In genomic region chr11:78574386-78575381, GRCh38 we compare ENCODE assay signal across 8 cellular contexts. TPM values are rescaled to one million over a fixed set of nuclear protein-coding genes. Genes with fewer than 3 reads are reported as not detected.
DNase-seq lines count a peak whose midpoint lies in the region; ATAC-seq and TF ChIP-seq lines count a peak whose summit lies in the region.

Gene NARS2 (minus strand): TSS chr11:78574864. CDS start chr11:78574488, 376 bp downstream.

- peak within 1 kb of the TSS; percentile 95 for H3K27ac Mint-ChIP-seq in activated CD8-positive, alpha-beta memory T cell treated with anti-CD3 and anti-CD28 coated beads, Interleukin-2, amount 10 ng/mL, durations not matched to agents 7 days and 5 days
- peak within 1 kb of the TSS; percentile 99 for H3K27ac Mint-ChIP-seq in endodermal cell

- H3K4ac ChIP-seq in mesendoderm (ENCODE audit: low read depth, low read length), result peak within 1 kb of the TSS; percentile 84

- peak within 1 kb of the TSS; percentile 92 for H3K56ac ChIP-seq in mesendoderm (ENCODE audit: low read length)

- no peak within 1 kb of the TSS for H4K8ac ChIP-seq in mesendoderm (ENCODE audit: low read depth, low read length)

- H3K9ac ChIP-seq in NT2/D1 (ENCODE audit: insufficient read length, low read depth), result peak within 1 kb of the TSS; percentile 89
- peak within 1 kb of the TSS; percentile 88 for H3K9ac ChIP-seq in endodermal cell (ENCODE audit: extremely low read depth, low read length, poor library complexity, severe bottlenecking)
- peak within 1 kb of the TSS; percentile 86 for H3K9ac ChIP-seq in mesendoderm (ENCODE audit: low read length)

- peaks cover 5% of the 10 kb centered on the region for H3K27me3 Mint-ChIP-seq in activated CD8-positive, alpha-beta memory T cell treated with anti-CD3 and anti-CD28 coated beads, Interleukin-2, amount 10 ng/mL, durations not matched to agents 7 days and 5 days
- H3K27me3 Mint-ChIP-seq in endodermal cell (ENCODE audit: insufficient read depth), result no peaks in the 10 kb centered on the region

- no peak for TF ChIP-seq CTCF in endodermal cell (conservative IDR thresholded peaks at IDR 0.05)

- H3K36me3 Mint-ChIP-seq in activated CD8-positive, alpha-beta memory T cell treated with anti-CD3 and anti-CD28 coated beads, Interleukin-2, amount 10 ng/mL, durations not matched to agents 7 days and 5 days, result peaks cover 15% of the 10 kb centered on the region
- peaks cover 31% of the 10 kb centered on the region for H3K36me3 Mint-ChIP-seq in endodermal cell (ENCODE audit: low read depth)

- no peak within 1 kb of the TSS for H2BK15ac ChIP-seq in mesendoderm (replicated peaks; ENCODE audit: low read depth)

- CTCF ChIA-PET in activated CD8-positive, alpha-beta memory T cell treated with anti-CD3 and anti-CD28 coated beads, Interleukin-2, amount 10 ng/mL, durations not matched to agents 7 days and 5 days (lab: Charles Lee), result interaction anchor here (0.8 to 3.2 kb wide), 11 partner anchors 10 to 496 kb away, joined by 3 to 36 read pairs (median 4); partner anchors contain the start of genes ALG8 and GAB2

- ATAC-seq in GM21381 (IDR thresholded peaks at IDR 0.05; ENCODE audit: unreplicated experiment), result peak; percentile 96
- ATAC-seq in activated CD8-positive, alpha-beta memory T cell treated with anti-CD3 and anti-CD28 coated beads, Interleukin-2, amount 10 ng/mL, durations not matched to agents 7 days and 5 days, result peak; percentile 98

- WGBS in endodermal cell (ENCODE audit: insufficient coverage in 1 of 2, insufficient read length in 1 of 2), 2 experiments, result 0% methylated on average over 15 to 60 of the region's 60 CpGs
- WGBS in mesendoderm (ENCODE audit: extremely low coverage, insufficient coverage, low lambda C conversion rate), result no CpG with 5 or more reads among the region's 60 CpGs

- H4K5ac ChIP-seq in mesendoderm (ENCODE audit: low read length), result no peak within 1 kb of the TSS

- peak within 1 kb of the TSS; percentile 98 for H3K4me3 Mint-ChIP-seq in activated CD8-positive, alpha-beta memory T cell treated with anti-CD3 and anti-CD28 coated beads, Interleukin-2, amount 10 ng/mL, durations not matched to agents 7 days and 5 days
- peak within 1 kb of the TSS; percentile 98 for H3K4me3 Mint-ChIP-seq in endodermal cell

- DNase-seq in COR-L47 (lab: John Stamatoyannopoulos, UW), result peak; percentile 96
- DNase-seq in HUDEP-2 (lab: John Stamatoyannopoulos, UW; ENCODE audit: unreplicated experiment in 76 of 76), result peak in 75 of 76 experiments; percentile 41 to 98 (median 92)
- peak; percentile 96 for DNase-seq in NT2/D1 (ENCODE audit: low read depth, low spot score)
- DNase-seq in activated CD8-positive, alpha-beta memory T cell treated with anti-CD3 and anti-CD28 coated beads, Interleukin-2, amount 10 ng/mL, durations not matched to agents 7 days and 5 days, result peak; percentile 99
- peak; percentile 99 for DNase-seq in endodermal cell
- DNase-seq in mesendoderm, result peak; percentile 99
- peak; percentile 98 for DNase-seq in stimulated activated CD8-positive, alpha-beta memory T cell treated with anti-CD3 and anti-CD28 coated beads, Interleukin-15, amount 100 ng/mL, for 1 hour (ENCODE audit: low read depth)

- no peaks in the 10 kb centered on the region for H3K4me1 ChIP-seq in NT2/D1 (ENCODE audit: insufficient read depth, insufficient read length)
- no peaks in the 10 kb centered on the region for H3K4me1 ChIP-seq in endodermal cell (ENCODE audit: control insufficient read depth, insufficient read depth, low read length)
- no peaks in the 10 kb centered on the region for H3K4me1 ChIP-seq in mesendoderm (ENCODE audit: control insufficient read depth, low read depth, low read length)

- H3K9me3 ChIP-seq in NT2/D1 (ENCODE audit: insufficient read depth, low read length), result no peaks in the 10 kb centered on the region
- no peaks in the 10 kb centered on the region for H3K9me3 ChIP-seq in endodermal cell (ENCODE audit: control insufficient read depth, low read length)

- peak within 1 kb of the TSS; percentile 48 for H2BK5ac ChIP-seq in mesendoderm (ENCODE audit: low read length)

- peak within 1 kb of the TSS; percentile 75 for H3K4me3 ChIP-seq in NT2/D1 (ENCODE audit: insufficient read length, low read depth)
- peak within 1 kb of the TSS; percentile 93 for H3K4me3 ChIP-seq in endodermal cell (ENCODE audit: low read length)
- peak within 1 kb of the TSS; percentile 81 for H3K4me3 ChIP-seq in mesendoderm (ENCODE audit: low read length)

- H3K27ac ChIP-seq in endodermal cell (ENCODE audit: low read depth, low read length), result peak within 1 kb of the TSS; percentile 83
- H3K27ac ChIP-seq in mesendoderm (ENCODE audit: low read depth, low read length), result peak within 1 kb of the TSS; percentile 13

- H2BK120ac ChIP-seq in mesendoderm (ENCODE audit: low read depth, low read length), result no peak within 1 kb of the TSS

- peaks cover 24% of the 10 kb centered on the region for H3K4me1 Mint-ChIP-seq in activated CD8-positive, alpha-beta memory T cell treated with anti-CD3 and anti-CD28 coated beads, Interleukin-2, amount 10 ng/mL, durations not matched to agents 7 days and 5 days
- H3K4me1 Mint-ChIP-seq in endodermal cell, result peaks cover 33% of the 10 kb centered on the region

- H3K23ac ChIP-seq in mesendoderm (ENCODE audit: low read length), result no peak within 1 kb of the TSS

- H3K79me2 ChIP-seq in mesendoderm (ENCODE audit: control insufficient read depth, insufficient read depth, low read length), result peaks cover 15% of the 10 kb centered on the region

- H3K27me3 ChIP-seq in NT2/D1 (ENCODE audit: insufficient read depth, insufficient read length) (no peaks in the 10 kb centered on the region), endodermal cell (ENCODE audit: control insufficient read depth, insufficient read depth, low read length, poor library complexity, severe bottlenecking) (no peaks in the 10 kb centered on the region), mesendoderm (ENCODE audit: insufficient read depth, low read length, poor library complexity) (no peaks in the 10 kb centered on the region)

- no peaks in the 10 kb centered on the region for H3K9me3 Mint-ChIP-seq in activated CD8-positive, alpha-beta memory T cell treated with anti-CD3 and anti-CD28 coated beads, Interleukin-2, amount 10 ng/mL, durations not matched to agents 7 days and 5 days (ENCODE audit: low read depth)
- no peaks in the 10 kb centered on the region for H3K9me3 Mint-ChIP-seq in endodermal cell

- peaks cover 2% of the 10 kb centered on the region for H3K79me1 ChIP-seq in mesendoderm (ENCODE audit: low read length)

- H3K4me2 ChIP-seq in mesendoderm (ENCODE audit: low read length), result peak within 1 kb of the TSS; percentile 97

- H3K36me3 ChIP-seq in NT2/D1 (ENCODE audit: insufficient read depth, insufficient read length, low read length) (peaks cover 26% of the 10 kb centered on the region), endodermal cell (ENCODE audit: control insufficient read depth, insufficient read depth, low read length) (peaks cover 22% of the 10 kb centered on the region), mesendoderm (ENCODE audit: control insufficient read depth, insufficient read depth, low read length) (no peaks in the 10 kb centered on the region)

- H3K18ac ChIP-seq in mesendoderm (ENCODE audit: low read length), result no peak within 1 kb of the TSS

- H2AK5ac ChIP-seq in mesendoderm (ENCODE audit: low read length), result no peak within 1 kb of the TSS

RNA-seq across cellular contexts. Expression of gene NARS2, which starts in this region (rescaled TPM):
- total RNA-seq in activated CD8-positive, alpha-beta memory T cell treated with anti-CD3 and anti-CD28 coated beads, Interleukin-2, amount 10 ng/mL, durations not matched to agents 7 days and 5 days, result 10 to 100 TPM; 20.0 TPM
- total RNA-seq in endodermal cell, result 10 to 100 TPM; 45.8 to 53.7 TPM
- 47.8 TPM for polyA plus RNA-seq in endodermal cell (2013, experiment 1 of 2)
- 48.5 TPM for polyA plus RNA-seq in endodermal cell (2013, experiment 2 of 2)
- 32.7 TPM for polyA plus RNA-seq in mesendoderm (2013, experiment 1 of 2)
- polyA plus RNA-seq in mesendoderm (2013, experiment 2 of 2), result 31.4 TPM

Comparison
In these comparisons a context has a peak if more than half of its experiments do, and no peak if none do; other contexts are left out.
1. Peak in every context shown above with its lines: DNase-seq, ATAC-seq, H3K4me3 ChIP-seq and H3K27ac ChIP-seq.